In the genomic region with DNA sequence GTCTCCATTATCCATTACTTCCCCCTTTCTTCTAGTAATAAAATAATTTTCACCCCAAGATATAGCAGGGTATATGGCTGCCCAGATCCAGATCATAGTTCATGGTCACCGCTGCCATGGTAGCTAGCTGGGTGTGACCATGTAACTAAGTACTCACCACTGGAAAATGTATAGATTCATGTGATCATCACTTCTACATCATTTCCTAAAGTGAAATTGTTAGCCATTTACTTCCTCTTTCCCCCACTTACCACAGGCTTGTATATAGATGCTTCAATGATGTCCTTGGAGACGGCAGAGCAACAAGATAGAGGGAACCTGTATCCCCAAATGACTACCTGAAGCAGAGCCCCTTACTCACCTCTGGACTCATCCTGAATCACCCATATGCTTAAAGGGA, we compare ENCODE assay signal across 14 cellular contexts. TPM values are rescaled to one million over a fixed set of nuclear protein-coding genes. Genes with fewer than 3 reads are reported as not detected.
DNase-seq lines count a peak whose midpoint lies in the region; ATAC-seq and TF ChIP-seq lines count a peak whose summit lies in the region.
"Had no signal": no experiment of that assay in that cellular context is flagged by ENCODE, and none has a peak within 500 bp of the region (broad histone marks: within the 10 kb centered on the region; RNA-seq: fewer than 3 reads in every experiment).

No MANE protein-coding gene starts in this region.

- no peaks in the 10 kb centered on the region for H3K27me3 ChIP-seq in GM06990 (replicated peaks; ENCODE audit: control insufficient read depth, insufficient read depth, low read length)
- H3K27me3 ChIP-seq: sigmoid colon had no signal

- H3K27ac Mint-ChIP-seq in IgD-negative memory B cell (peak overlapping the region; percentile 6 to 40 (median 28)), memory B cell (peak overlapping the region; percentile 89)
- H3K27ac Mint-ChIP-seq: activated T-cell treated with anti-CD3 and anti-CD28 coated beads, Interleukin-2, amount 50 U/mL, for 24 hours; T-helper 2 cell treated with Interferon-gamma antibody and Interleukin-4, amounts not matched to agents 5 μg/mL and 100 μg/mL, for 36 hours had no signal

- peaks cover 7 to 13% (median 12%) of the 10 kb centered on the region in 3 donors for H3K4me1 Mint-ChIP-seq in IgD-negative memory B cell
- H3K4me1 Mint-ChIP-seq in memory B cell, result peaks cover 12% of the 10 kb centered on the region

- peak; percentile 49 for DNase-seq in GM06990 (ENCODE audit: extremely low read depth, insufficient read length)
- peak; percentile 31 for DNase-seq in UCSD-AML1 (lab: John Stamatoyannopoulos, UW; ENCODE audit: unreplicated experiment)
- DNase-seq in memory B cell (ENCODE audit: low spot score in 2 of 2), result peak in 1 of 2 donors; percentile 21
- DNase-seq in NCI-H146 treated with DMSO at 0.1 percent for 48 hours (lab: John Stamatoyannopoulos, UW; ENCODE audit: unreplicated experiment), result no peak
- no peak for DNase-seq in SHP77 treated with DMSO at 0.1 percent for 48 hours (lab: John Stamatoyannopoulos, UW)
- DNase-seq: activated T-cell treated with anti-CD3 and anti-CD28 coated beads, Interleukin-2, amount 50 U/mL, for 24 hours; glutamatergic neuron; mesendoderm; NCI-H524; sigmoid colon had no signal

- no peaks in the 10 kb centered on the region for H3K9me3 Mint-ChIP-seq in IgD-negative memory B cell
- H3K9me3 Mint-ChIP-seq in memory B cell, result no peaks in the 10 kb centered on the region
- H3K9me3 Mint-ChIP-seq: activated T-cell treated with anti-CD3 and anti-CD28 coated beads, Interleukin-2, amount 50 U/mL, for 24 hours; T-helper 2 cell treated with Interferon-gamma antibody and Interleukin-4, amounts not matched to agents 5 μg/mL and 100 μg/mL, for 36 hours had no signal

- no peaks in the 10 kb centered on the region for H3K36me3 ChIP-seq in GM06990 (ENCODE audit: control insufficient read depth, insufficient read depth, low read length)
- H3K36me3 ChIP-seq: sigmoid colon had no signal

- H3K4me3 ChIP-seq in GM06990 (replicated peaks; ENCODE audit: low read depth, low read length), result no peak overlapping the region
- H3K4me3 ChIP-seq: sigmoid colon had no signal

- H3K27me3 Mint-ChIP-seq in IgD-negative memory B cell, result no peaks in the 10 kb centered on the region
- no peaks in the 10 kb centered on the region for H3K27me3 Mint-ChIP-seq in memory B cell
- H3K27me3 Mint-ChIP-seq: activated T-cell treated with anti-CD3 and anti-CD28 coated beads, Interleukin-2, amount 50 U/mL, for 24 hours had no signal

- H3K4me3 Mint-ChIP-seq in IgD-negative memory B cell (peak overlapping the region in 1 of 4 donors; percentile 1), memory B cell (no peak overlapping the region)
- H3K4me3 Mint-ChIP-seq: activated T-cell treated with anti-CD3 and anti-CD28 coated beads, Interleukin-2, amount 50 U/mL, for 24 hours; T-helper 2 cell treated with Interferon-gamma antibody and Interleukin-4, amounts not matched to agents 5 μg/mL and 100 μg/mL, for 36 hours had no signal

- no peaks in the 10 kb centered on the region for H3K36me3 Mint-ChIP-seq in IgD-negative memory B cell
- no peaks in the 10 kb centered on the region for H3K36me3 Mint-ChIP-seq in memory B cell

- TF ChIP-seq CTCF in GM06990 (IDR thresholded peaks at IDR 0.05; ENCODE audit: insufficient read depth, low read length, poor library complexity, severe bottlenecking), result no peak

- ATAC-seq in memory B cell (ENCODE audit: low read depth) (peak; percentile 90), GM21381 (IDR thresholded peaks at IDR 0.05; ENCODE audit: unreplicated experiment) (no peak), GM18498 (IDR thresholded peaks at IDR 0.05; ENCODE audit: unreplicated experiment) (no peak)

RNA-seq across cellular contexts. Expression of gene EYA3, which starts 22.7 kb away (rescaled TPM):
- polyA plus RNA-seq in IgD-negative memory B cell, result 5.8 TPM

Comparison
In these comparisons a context has a peak if more than half of its experiments do, and no peak if none do; other contexts are left out.
1. DNase-seq: peak in GM06990 (single experiment) and UCSD-AML1 (single experiment); none in NCI-H146 treated with DMSO at 0.1 percent for 48 hours (single experiment) and SHP77 treated with DMSO at 0.1 percent for 48 hours (single experiment).